In the genomic region with DNA sequence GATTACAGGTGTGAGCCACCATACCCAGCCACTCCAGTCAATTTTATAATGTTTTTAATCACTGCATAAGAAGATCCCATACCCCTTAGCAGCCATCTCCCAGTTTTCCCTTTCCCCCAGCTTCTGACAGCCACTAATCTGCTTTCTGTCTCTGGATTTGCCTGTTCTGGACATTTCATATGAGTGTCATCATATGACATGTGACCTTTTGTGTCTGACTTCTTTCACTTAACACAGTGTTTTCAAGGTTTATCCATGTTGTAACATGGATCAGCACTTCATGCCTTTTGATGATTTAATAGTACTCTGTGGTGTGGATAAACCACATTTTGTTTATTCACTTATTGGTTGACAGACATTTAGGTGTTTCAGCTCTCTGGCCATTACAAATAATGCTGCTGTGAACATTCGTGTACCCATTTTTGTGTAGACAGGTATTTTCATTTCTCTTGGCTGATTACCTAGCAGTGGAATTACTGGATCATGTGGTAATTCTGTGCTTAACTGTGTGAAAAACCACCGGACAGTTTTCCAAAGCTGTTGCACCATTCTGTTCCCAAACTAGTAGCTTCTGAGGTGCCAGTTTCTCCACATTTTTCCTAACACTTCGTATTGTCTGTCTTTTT, we compare ENCODE assay signal across 1 cellular context.
A peak's percentile ranks its signal among the peaks of the same experiment; 100 is the strongest.
TF ChIP-seq lines count a peak whose summit lies in the region.

No MANE protein-coding gene starts in this region.

TF ChIP-seq in K562, 482 proteins besides CTCF, POLR2A, EP300 and RAD21 (continues in another document):
- TF ChIP-seq L3MBTL2 (IDR thresholded peaks at IDR 0.05): peak; percentile 49; the same call in 1 of the 2 replicates
- TF ChIP-seq PYGO2 (tag; IDR thresholded peaks at IDR 0.05): no peak
- TF ChIP-seq ZNF174 (CRISPR knock-in tag; IDR thresholded peaks at IDR 0.05): no peak
- TF ChIP-seq SMAD1 (IDR thresholded peaks at IDR 0.05; ENCODE audit: low read depth, low read length, partially characterized antibody): no peak
- no peak for TF ChIP-seq ZNF239 (CRISPR knock-in tag; IDR thresholded peaks at IDR 0.05)
- TF ChIP-seq, protein P1, sequence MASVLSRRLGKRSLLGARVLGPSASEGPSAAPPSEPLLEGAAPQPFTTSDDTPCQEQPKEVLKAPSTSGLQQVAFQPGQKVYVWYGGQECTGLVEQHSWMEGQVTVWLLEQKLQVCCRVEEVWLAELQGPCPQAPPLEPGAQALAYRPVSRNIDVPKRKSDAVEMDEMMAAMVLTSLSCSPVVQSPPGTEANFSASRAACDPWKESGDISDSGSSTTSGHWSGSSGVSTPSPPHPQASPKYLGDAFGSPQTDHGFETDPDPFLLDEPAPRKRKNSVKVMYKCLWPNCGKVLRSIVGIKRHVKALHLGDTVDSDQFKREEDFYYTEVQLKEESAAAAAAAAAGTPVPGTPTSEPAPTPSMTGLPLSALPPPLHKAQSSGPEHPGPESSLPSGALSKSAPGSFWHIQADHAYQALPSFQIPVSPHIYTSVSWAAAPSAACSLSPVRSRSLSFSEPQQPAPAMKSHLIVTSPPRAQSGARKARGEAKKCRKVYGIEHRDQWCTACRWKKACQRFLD (CRISPR knock-in tag; IDR thresholded peaks at IDR 0.05): no peak
- TF ChIP-seq CBFB (CRISPR knock-in tag; IDR thresholded peaks at IDR 0.05): no peak
- TF ChIP-seq MED1 (CRISPR knock-in tag; IDR thresholded peaks at IDR 0.05; ENCODE audit: borderline replicate concordance): no peak
- TF ChIP-seq SREBF1 (IDR thresholded peaks at IDR 0.05; ENCODE audit: borderline replicate concordance, low read depth, low read length): no peak
- 0 out of 2 replicates have a peak, but pooled peaks have one; percentile 64 for TF ChIP-seq SMAD4 (CRISPR knock-in tag; conservative IDR thresholded peaks at IDR 0.05)
- no peak for TF ChIP-seq PHF8 (IDR thresholded peaks at IDR 0.05; ENCODE audit: borderline replicate concordance, low read length)
- TF ChIP-seq, protein P2, sequence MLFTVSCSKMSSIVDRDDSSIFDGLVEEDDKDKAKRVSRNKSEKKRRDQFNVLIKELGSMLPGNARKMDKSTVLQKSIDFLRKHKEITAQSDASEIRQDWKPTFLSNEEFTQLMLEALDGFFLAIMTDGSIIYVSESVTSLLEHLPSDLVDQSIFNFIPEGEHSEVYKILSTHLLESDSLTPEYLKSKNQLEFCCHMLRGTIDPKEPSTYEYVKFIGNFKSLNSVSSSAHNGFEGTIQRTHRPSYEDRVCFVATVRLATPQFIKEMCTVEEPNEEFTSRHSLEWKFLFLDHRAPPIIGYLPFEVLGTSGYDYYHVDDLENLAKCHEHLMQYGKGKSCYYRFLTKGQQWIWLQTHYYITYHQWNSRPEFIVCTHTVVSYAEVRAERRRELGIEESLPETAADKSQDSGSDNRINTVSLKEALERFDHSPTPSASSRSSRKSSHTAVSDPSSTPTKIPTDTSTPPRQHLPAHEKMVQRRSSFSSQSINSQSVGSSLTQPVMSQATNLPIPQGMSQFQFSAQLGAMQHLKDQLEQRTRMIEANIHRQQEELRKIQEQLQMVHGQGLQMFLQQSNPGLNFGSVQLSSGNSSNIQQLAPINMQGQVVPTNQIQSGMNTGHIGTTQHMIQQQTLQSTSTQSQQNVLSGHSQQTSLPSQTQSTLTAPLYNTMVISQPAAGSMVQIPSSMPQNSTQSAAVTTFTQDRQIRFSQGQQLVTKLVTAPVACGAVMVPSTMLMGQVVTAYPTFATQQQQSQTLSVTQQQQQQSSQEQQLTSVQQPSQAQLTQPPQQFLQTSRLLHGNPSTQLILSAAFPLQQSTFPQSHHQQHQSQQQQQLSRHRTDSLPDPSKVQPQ (CRISPR knock-in tag; IDR thresholded peaks at IDR 0.05; ENCODE audit: borderline replicate concordance): no peak
- no peak for TF ChIP-seq CBX2 (IDR thresholded peaks at IDR 0.05; ENCODE audit: insufficient read depth, low read length, poor library complexity, severe bottlenecking)
- TF ChIP-seq ZNF589 (CRISPR knock-in tag; IDR thresholded peaks at IDR 0.05; ENCODE audit: low read depth): 0 out of 2 replicates have a peak, but pooled peaks have one; percentile 23
- TF ChIP-seq PRMT5 (CRISPR knock-in tag; IDR thresholded peaks at IDR 0.05): no peak
- TF ChIP-seq SMAD3 (CRISPR knock-in tag; conservative IDR thresholded peaks at IDR 0.05): no peak
- no peak for TF ChIP-seq SRSF3 (IDR thresholded peaks at IDR 0.05; ENCODE audit: insufficient read depth, low read length)
- TF ChIP-seq TAF7 (tag; IDR thresholded peaks at IDR 0.05): no peak
- TF ChIP-seq, protein P3, sequence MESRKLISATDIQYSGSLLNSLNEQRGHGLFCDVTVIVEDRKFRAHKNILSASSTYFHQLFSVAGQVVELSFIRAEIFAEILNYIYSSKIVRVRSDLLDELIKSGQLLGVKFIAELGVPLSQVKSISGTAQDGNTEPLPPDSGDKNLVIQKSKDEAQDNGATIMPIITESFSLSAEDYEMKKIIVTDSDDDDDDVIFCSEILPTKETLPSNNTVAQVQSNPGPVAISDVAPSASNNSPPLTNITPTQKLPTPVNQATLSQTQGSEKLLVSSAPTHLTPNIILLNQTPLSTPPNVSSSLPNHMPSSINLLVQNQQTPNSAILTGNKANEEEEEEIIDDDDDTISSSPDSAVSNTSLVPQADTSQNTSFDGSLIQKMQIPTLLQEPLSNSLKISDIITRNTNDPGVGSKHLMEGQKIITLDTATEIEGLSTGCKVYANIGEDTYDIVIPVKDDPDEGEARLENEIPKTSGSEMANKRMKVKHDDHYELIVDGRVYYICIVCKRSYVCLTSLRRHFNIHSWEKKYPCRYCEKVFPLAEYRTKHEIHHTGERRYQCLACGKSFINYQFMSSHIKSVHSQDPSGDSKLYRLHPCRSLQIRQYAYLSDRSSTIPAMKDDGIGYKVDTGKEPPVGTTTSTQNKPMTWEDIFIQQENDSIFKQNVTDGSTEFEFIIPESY (CRISPR knock-in tag; IDR thresholded peaks at IDR 0.05): no peak
- TF ChIP-seq ZC3H11A (IDR thresholded peaks at IDR 0.05; ENCODE audit: low read depth, low read length): no peak
- TF ChIP-seq PHB (CRISPR knock-in tag; IDR thresholded peaks at IDR 0.05): no peak
- TF ChIP-seq, protein P4, sequence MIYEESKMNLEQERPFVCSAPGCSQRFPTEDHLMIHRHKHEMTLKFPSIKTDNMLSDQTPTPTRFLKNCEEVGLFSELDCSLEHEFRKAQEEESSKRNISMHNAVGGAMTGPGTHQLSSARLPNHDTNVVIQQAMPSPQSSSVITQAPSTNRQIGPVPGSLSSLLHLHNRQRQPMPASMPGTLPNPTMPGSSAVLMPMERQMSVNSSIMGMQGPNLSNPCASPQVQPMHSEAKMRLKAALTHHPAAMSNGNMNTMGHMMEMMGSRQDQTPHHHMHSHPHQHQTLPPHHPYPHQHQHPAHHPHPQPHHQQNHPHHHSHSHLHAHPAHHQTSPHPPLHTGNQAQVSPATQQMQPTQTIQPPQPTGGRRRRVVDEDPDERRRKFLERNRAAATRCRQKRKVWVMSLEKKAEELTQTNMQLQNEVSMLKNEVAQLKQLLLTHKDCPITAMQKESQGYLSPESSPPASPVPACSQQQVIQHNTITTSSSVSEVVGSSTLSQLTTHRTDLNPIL (CRISPR knock-in tag; IDR thresholded peaks at IDR 0.05): no peak
- no peak for TF ChIP-seq KDM1A (IDR thresholded peaks at IDR 0.05)
- TF ChIP-seq, protein P5, sequence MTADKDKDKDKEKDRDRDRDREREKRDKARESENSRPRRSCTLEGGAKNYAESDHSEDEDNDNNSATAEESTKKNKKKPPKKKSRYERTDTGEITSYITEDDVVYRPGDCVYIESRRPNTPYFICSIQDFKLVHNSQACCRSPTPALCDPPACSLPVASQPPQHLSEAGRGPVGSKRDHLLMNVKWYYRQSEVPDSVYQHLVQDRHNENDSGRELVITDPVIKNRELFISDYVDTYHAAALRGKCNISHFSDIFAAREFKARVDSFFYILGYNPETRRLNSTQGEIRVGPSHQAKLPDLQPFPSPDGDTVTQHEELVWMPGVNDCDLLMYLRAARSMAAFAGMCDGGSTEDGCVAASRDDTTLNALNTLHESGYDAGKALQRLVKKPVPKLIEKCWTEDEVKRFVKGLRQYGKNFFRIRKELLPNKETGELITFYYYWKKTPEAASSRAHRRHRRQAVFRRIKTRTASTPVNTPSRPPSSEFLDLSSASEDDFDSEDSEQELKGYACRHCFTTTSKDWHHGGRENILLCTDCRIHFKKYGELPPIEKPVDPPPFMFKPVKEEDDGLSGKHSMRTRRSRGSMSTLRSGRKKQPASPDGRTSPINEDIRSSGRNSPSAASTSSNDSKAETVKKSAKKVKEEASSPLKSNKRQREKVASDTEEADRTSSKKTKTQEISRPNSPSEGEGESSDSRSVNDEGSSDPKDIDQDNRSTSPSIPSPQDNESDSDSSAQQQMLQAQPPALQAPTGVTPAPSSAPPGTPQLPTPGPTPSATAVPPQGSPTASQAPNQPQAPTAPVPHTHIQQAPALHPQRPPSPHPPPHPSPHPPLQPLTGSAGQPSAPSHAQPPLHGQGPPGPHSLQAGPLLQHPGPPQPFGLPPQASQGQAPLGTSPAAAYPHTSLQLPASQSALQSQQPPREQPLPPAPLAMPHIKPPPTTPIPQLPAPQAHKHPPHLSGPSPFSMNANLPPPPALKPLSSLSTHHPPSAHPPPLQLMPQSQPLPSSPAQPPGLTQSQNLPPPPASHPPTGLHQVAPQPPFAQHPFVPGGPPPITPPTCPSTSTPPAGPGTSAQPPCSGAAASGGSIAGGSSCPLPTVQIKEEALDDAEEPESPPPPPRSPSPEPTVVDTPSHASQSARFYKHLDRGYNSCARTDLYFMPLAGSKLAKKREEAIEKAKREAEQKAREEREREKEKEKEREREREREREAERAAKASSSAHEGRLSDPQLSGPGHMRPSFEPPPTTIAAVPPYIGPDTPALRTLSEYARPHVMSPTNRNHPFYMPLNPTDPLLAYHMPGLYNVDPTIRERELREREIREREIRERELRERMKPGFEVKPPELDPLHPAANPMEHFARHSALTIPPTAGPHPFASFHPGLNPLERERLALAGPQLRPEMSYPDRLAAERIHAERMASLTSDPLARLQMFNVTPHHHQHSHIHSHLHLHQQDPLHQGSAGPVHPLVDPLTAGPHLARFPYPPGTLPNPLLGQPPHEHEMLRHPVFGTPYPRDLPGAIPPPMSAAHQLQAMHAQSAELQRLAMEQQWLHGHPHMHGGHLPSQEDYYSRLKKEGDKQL (CRISPR knock-in tag; IDR thresholded peaks at IDR 0.05; ENCODE audit: borderline replicate concordance): no peak
- TF ChIP-seq, protein P6, sequence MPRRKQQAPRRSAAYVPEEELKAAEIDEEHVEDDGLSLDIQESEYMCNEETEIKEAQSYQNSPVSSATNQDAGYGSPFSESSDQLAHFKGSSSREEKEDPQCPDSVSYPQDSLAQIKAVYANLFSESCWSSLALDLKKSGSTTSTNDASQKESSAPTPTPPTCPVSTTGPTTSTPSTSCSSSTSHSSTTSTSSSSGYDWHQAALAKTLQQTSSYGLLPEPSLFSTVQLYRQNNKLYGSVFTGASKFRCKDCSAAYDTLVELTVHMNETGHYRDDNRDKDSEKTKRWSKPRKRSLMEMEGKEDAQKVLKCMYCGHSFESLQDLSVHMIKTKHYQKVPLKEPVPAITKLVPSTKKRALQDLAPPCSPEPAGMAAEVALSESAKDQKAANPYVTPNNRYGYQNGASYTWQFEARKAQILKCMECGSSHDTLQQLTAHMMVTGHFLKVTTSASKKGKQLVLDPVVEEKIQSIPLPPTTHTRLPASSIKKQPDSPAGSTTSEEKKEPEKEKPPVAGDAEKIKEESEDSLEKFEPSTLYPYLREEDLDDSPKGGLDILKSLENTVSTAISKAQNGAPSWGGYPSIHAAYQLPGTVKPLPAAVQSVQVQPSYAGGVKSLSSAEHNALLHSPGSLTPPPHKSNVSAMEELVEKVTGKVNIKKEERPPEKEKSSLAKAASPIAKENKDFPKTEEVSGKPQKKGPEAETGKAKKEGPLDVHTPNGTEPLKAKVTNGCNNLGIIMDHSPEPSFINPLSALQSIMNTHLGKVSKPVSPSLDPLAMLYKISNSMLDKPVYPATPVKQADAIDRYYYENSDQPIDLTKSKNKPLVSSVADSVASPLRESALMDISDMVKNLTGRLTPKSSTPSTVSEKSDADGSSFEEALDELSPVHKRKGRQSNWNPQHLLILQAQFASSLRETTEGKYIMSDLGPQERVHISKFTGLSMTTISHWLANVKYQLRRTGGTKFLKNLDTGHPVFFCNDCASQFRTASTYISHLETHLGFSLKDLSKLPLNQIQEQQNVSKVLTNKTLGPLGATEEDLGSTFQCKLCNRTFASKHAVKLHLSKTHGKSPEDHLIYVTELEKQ (CRISPR knock-in tag; IDR thresholded peaks at IDR 0.05): no peak
- no peak for TF ChIP-seq ZNF75A (CRISPR knock-in tag; IDR thresholded peaks at IDR 0.05)
- TF ChIP-seq, protein P7, sequence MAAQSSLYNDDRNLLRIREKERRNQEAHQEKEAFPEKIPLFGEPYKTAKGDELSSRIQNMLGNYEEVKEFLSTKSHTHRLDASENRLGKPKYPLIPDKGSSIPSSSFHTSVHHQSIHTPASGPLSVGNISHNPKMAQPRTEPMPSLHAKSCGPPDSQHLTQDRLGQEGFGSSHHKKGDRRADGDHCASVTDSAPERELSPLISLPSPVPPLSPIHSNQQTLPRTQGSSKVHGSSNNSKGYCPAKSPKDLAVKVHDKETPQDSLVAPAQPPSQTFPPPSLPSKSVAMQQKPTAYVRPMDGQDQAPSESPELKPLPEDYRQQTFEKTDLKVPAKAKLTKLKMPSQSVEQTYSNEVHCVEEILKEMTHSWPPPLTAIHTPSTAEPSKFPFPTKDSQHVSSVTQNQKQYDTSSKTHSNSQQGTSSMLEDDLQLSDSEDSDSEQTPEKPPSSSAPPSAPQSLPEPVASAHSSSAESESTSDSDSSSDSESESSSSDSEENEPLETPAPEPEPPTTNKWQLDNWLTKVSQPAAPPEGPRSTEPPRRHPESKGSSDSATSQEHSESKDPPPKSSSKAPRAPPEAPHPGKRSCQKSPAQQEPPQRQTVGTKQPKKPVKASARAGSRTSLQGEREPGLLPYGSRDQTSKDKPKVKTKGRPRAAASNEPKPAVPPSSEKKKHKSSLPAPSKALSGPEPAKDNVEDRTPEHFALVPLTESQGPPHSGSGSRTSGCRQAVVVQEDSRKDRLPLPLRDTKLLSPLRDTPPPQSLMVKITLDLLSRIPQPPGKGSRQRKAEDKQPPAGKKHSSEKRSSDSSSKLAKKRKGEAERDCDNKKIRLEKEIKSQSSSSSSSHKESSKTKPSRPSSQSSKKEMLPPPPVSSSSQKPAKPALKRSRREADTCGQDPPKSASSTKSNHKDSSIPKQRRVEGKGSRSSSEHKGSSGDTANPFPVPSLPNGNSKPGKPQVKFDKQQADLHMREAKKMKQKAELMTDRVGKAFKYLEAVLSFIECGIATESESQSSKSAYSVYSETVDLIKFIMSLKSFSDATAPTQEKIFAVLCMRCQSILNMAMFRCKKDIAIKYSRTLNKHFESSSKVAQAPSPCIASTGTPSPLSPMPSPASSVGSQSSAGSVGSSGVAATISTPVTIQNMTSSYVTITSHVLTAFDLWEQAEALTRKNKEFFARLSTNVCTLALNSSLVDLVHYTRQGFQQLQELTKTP (IDR thresholded peaks at IDR 0.05; ENCODE audit: low read depth in 1 of 2, partially characterized antibody in 2 of 2): no peak
- no peak for TF ChIP-seq IRF2 (CRISPR knock-in tag; IDR thresholded peaks at IDR 0.05)
- TF ChIP-seq ZNF766 (CRISPR knock-in tag; conservative IDR thresholded peaks at IDR 0.05): peak; percentile 38; the same call in 1 of the 2 replicates
- TF ChIP-seq, protein P8, sequence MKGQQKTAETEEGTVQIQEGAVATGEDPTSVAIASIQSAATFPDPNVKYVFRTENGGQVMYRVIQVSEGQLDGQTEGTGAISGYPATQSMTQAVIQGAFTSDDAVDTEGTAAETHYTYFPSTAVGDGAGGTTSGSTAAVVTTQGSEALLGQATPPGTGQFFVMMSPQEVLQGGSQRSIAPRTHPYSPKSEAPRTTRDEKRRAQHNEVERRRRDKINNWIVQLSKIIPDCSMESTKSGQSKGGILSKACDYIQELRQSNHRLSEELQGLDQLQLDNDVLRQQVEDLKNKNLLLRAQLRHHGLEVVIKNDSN (CRISPR knock-in tag; IDR thresholded peaks at IDR 0.05): peak; percentile 34; the same call in 1 of the 2 replicates
- TF ChIP-seq ZNF717 (CRISPR knock-in tag; IDR thresholded peaks at IDR 0.05): no peak
- peak; percentile 53; the same call in 1 of the 2 replicates for TF ChIP-seq NR2C1 (IDR thresholded peaks at IDR 0.05)
- peak; percentile 80 for TF ChIP-seq NR2C1 (tag; IDR thresholded peaks at IDR 0.05)
- no peak for TF ChIP-seq ZZZ3 (IDR thresholded peaks at IDR 0.05)
